9 cellular contexts compared by ENCODE assay signal in genomic region chr4:70559216-70559830, GRCh38. TPM values are rescaled to one million over a fixed set of nuclear protein-coding genes. Genes with fewer than 3 reads are reported as not detected.
DNase-seq lines count a peak whose midpoint lies in the region; ATAC-seq and TF ChIP-seq lines count a peak whose summit lies in the region.
"Had no signal": no experiment of that assay in that cellular context is flagged by ENCODE, and none has a peak within 500 bp of the region (broad histone marks: within the 10 kb centered on the region; RNA-seq: fewer than 3 reads in every experiment).

No MANE protein-coding gene starts in this region.

- H3K27ac Mint-ChIP-seq in HFFc6: no peak overlapping the region

- no peak for ATAC-seq in GM21367 (IDR thresholded peaks at IDR 0.05; ENCODE audit: unreplicated experiment)

- H3K4me3 ChIP-seq in fibroblast of pulmonary artery (replicated peaks; ENCODE audit: low read depth, low read length) (no peak overlapping the region), ovary (no peak overlapping the region)

- no peak for TF ChIP-seq EP300 in ovary (IDR thresholded peaks at IDR 0.05)

- peak; percentile 85 for TF ChIP-seq CTCF in HFFc6 (IDR thresholded peaks at IDR 0.05)
- TF ChIP-seq CTCF in fibroblast of pulmonary artery (IDR thresholded peaks at IDR 0.05; ENCODE audit: low read length, missing control alignments): peak; percentile 94
- TF ChIP-seq CTCF in ovary (IDR thresholded peaks at IDR 0.05): peak in 2 of 3 donors; percentile 20 to 24

- H3K4me1 Mint-ChIP-seq in HFFc6 (ENCODE audit: low read depth): peaks cover 16% of the 10 kb centered on the region; the same call in 1 of the 2 replicates

- H3K27me3 Mint-ChIP-seq in HFFc6 (ENCODE audit: insufficient read depth): peaks cover 7% of the 10 kb centered on the region

- no peaks in the 10 kb centered on the region for H3K36me3 Mint-ChIP-seq in HFFc6 (ENCODE audit: low read depth)

- no peaks in the 10 kb centered on the region for H3K9me3 Mint-ChIP-seq in HFFc6

- peak in 4 of 6 experiments; percentile 2 to 39 (median 24) for DNase-seq in stimulated activated naive CD4-positive, alpha-beta T cell (lab: John Stamatoyannopoulos, UW)
- DNase-seq in stimulated activated naive CD4-positive, alpha-beta T cell treated with Interleukin-2 at 50 U/mL for 16 hours (lab: John Stamatoyannopoulos, UW): no peak
- DNase-seq in HFFc6 (peak; percentile 32), NCI-H1930 (lab: John Stamatoyannopoulos, UW) (peak; percentile 36 to 40), fibroblast of pulmonary artery (ENCODE audit: low read depth) (peak; percentile 62), ovary (peak in 3 of 5 donors; percentile 20 to 40 (median 26))
- DNase-seq in activated CD4-positive, alpha-beta T cell treated with anti-CD3 and anti-CD28 coated beads, Interleukin-2, amount 50 U/mL, for 48 hours: peak; percentile 37 to 41

- no peak overlapping the region for H3K4me3 Mint-ChIP-seq in HFFc6

- no peaks in the 10 kb centered on the region for H3K36me3 ChIP-seq in ovary
- H3K36me3 ChIP-seq: neutrophil had no signal

- intact Hi-C loops in ovary (cut with DNase I): loop anchor here in 1 of 4 donors (2.0 kb wide), 1 partner anchor 35 kb away; no protein-coding TSS in a partner anchor

- no peak for TF ChIP-seq POLR2A in ovary (IDR thresholded peaks at IDR 0.05)

- no peaks in the 10 kb centered on the region for H3K4me1 ChIP-seq in ovary (ENCODE audit: insufficient read depth)

- H3K27me3 ChIP-seq in ovary: no peaks in the 10 kb centered on the region
- H3K27me3 ChIP-seq: neutrophil had no signal

- 29 to 33% (median 30%) methylated on average over 2 of the region's 2 CpGs for WGBS in ovary, 3 donors

- H3K27ac ChIP-seq in ovary: no peak overlapping the region
- H3K27ac ChIP-seq: neutrophil had no signal

- no peaks in the 10 kb centered on the region for H3K9me3 ChIP-seq in ovary
- H3K9me3 ChIP-seq: neutrophil had no signal

RNA-seq across cellular contexts. Expression of gene AMBN, which starts 32.7 kb away (rescaled TPM):
- not detected for total RNA-seq in HFFc6 (2021; fragmentation: NEBNext Ultra II Directional; extraction: Animal tissue kit (Norgen Biotek cat#: 25700))
- not detected for total RNA-seq in ovary
- polyA plus RNA-seq in ovary: not detected

RNA-seq across cellular contexts. Expression of gene AMTN, which starts 41.0 kb away (rescaled TPM):
- not detected for total RNA-seq in HFFc6 (2021; fragmentation: NEBNext Ultra II Directional; extraction: Animal tissue kit (Norgen Biotek cat#: 25700))
- not detected for total RNA-seq in ovary
- not detected for polyA plus RNA-seq in ovary

Comparison
In these comparisons a context has a peak if more than half of its experiments do, and no peak if none do; other contexts are left out.
1. CTCF ChIP-seq: peak in every context shown above with its lines; median percentile 94 in fibroblast of pulmonary artery; 85 in HFFc6; 22 in ovary.